Comparison of ENCODE assay signal across 21 cellular contexts in the genomic region with DNA sequence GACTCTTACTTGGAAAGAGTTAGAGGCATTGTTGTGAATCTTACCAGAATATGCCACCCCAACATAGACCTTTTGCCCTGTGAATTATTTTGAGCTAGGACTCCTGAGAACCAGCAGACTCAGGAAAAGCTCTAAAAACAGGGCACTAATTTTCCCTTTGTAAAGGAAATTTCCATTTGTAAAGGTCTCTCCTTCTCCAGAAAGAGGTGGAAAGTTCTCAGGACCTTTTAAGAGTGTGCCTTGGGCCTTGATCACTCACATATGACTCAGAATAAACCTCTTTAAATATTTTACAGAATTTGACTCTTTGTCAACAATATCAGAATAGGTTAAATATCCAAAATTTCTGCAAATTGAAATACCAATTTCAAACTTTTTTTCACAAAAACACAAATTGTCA.
DNase-seq lines count a peak whose midpoint lies in the region; ATAC-seq, FAIRE-seq and TF ChIP-seq lines count a peak whose summit lies in the region.
"Had no signal": no experiment of that assay in that cellular context is flagged by ENCODE, and none has a peak within 500 bp of the region (broad histone marks: within the 10 kb centered on the region; RNA-seq: fewer than 3 reads in every experiment).

No MANE protein-coding gene starts in this region.

- no peak overlapping the region for H3K9ac ChIP-seq in HUES6 (ENCODE audit: low read length)
- no peak overlapping the region for H3K9ac ChIP-seq in K562 (ENCODE audit: insufficient read depth in 1 of 2, low read depth in 2 of 2, low read length in 2 of 2)
- no peak overlapping the region for H3K9ac ChIP-seq in neural progenitor cell

- H3K36me3 Mint-ChIP-seq in neural progenitor cell = no peaks in the 10 kb centered on the region
- H3K36me3 Mint-ChIP-seq: IgD-negative memory B cell had no signal

- POLR2A ChIA-PET in K562 (lab: Yijun Ruan, JAX) = no interaction called here

- CTCF ChIA-PET in K562 (lab: Yijun Ruan, JAX; ENCODE audit: low intra/inter-chr PET ratio) = no interaction called here

- H3K4me2 ChIP-seq in K562 (ENCODE audit: insufficient read depth, low read length) = no peak overlapping the region
- H3K4me2 ChIP-seq in neural progenitor cell = peak overlapping the region; percentile 71
- H3K4me2 ChIP-seq: A549 had no signal

- H3K79me2 ChIP-seq in K562 (ENCODE audit: control insufficient read depth, insufficient read depth, low read length) (no peaks in the 10 kb centered on the region), neural progenitor cell (ENCODE audit: low read depth) (no peaks in the 10 kb centered on the region)

- no peaks in the 10 kb centered on the region for H4K20me1 ChIP-seq in K562 (replicated peaks; ENCODE audit: control insufficient read depth, insufficient read depth, low read length)
- no peaks in the 10 kb centered on the region for H4K20me1 ChIP-seq in neural progenitor cell (ENCODE audit: low read depth)

- no peak overlapping the region for H3K4me3 Mint-ChIP-seq in neural progenitor cell
- H3K4me3 Mint-ChIP-seq: CD4-positive, alpha-beta T cell; IgD-negative memory B cell had no signal

- ATAC-seq in K562 (no peak), GM18520 (IDR thresholded peaks at IDR 0.05; ENCODE audit: unreplicated experiment) (no peak)
- ATAC-seq: A549, HepG2 had no signal

- H3K9me1 ChIP-seq in K562 (ENCODE audit: control insufficient read depth, insufficient read depth, low read length) = no peaks in the 10 kb centered on the region

- TF ChIP-seq RAD21 in K562 (CRISPR knock-in tag; conservative IDR thresholded peaks at IDR 0.05 in 1 of 2, IDR thresholded peaks at IDR 0.05 in 1 of 2) = no peak

- in situ Hi-C loops in K562 (cut with MboI) = no loop called here
- in situ Hi-C loops in brain microvascular endothelial cell (cut with HindIII; ENCODE audit: low pct_ligation_motif_present, low sequenced_read_pairs) = no loop called here

- peaks cover 5% of the 10 kb centered on the region; the same call in 1 of the 2 replicates for H3K9me3 ChIP-seq in HUES6 (ENCODE audit: control insufficient read depth, insufficient read depth, low read depth, low read length)
- no peaks in the 10 kb centered on the region for H3K9me3 ChIP-seq in K562 (replicated peaks; ENCODE audit: control insufficient read depth, insufficient read depth, low read depth, low read length)
- peaks cover 3% of the 10 kb centered on the region for H3K9me3 ChIP-seq in neural progenitor cell (ENCODE audit: low read depth)
- H3K9me3 ChIP-seq: A549, Caco-2 had no signal

- no peak overlapping the region for H3K27ac Mint-ChIP-seq in neural progenitor cell
- H3K27ac Mint-ChIP-seq: CD4-positive, alpha-beta T cell; IgD-negative memory B cell had no signal

- DNase-seq in ELF-1 (ENCODE audit: low read depth, low spot score) = peak; percentile 16
- DNase-seq in K562 (ENCODE audit: extremely low read depth in 1 of 4, low spot score in 3 of 4) = no peak
- DNase-seq in neural progenitor cell (ENCODE audit: low spot score) = no peak
- no peak for DNase-seq in dermis blood vessel endothelial cell
- no peak for DNase-seq in brain microvascular endothelial cell
- DNase-seq: AML-193; Caco-2; CD4-positive, alpha-beta T cell; GDM1 had no signal

- H3K4me1 ChIP-seq in HUES6 (ENCODE audit: control insufficient read depth, insufficient read depth, low read length) (peaks cover 35% of the 10 kb centered on the region), K562 (replicated peaks in 1 of 2; ENCODE audit: control insufficient read depth in 2 of 2, insufficient read depth in 2 of 2, low read length in 2 of 2) (peaks cover 0 to 7% of the 10 kb centered on the region in 2 experiments; a peak in 3 of 5 replicates), neural progenitor cell (peaks cover 36% of the 10 kb centered on the region)
- H3K4me1 ChIP-seq: A549, Caco-2 had no signal

- peaks cover 14% of the 10 kb centered on the region for H3F3A ChIP-seq in neural progenitor cell (ENCODE audit: low read depth)

- TF ChIP-seq EP300 in K562 (IDR thresholded peaks at IDR 0.05; ENCODE audit: low read length) = no peak

- H3K4me1 Mint-ChIP-seq in neural progenitor cell = no peaks in the 10 kb centered on the region
- H3K4me1 Mint-ChIP-seq: IgD-negative memory B cell had no signal

- BruUV-seq in K562 (replicated peaks; lab: Mats Ljungman, UMichigan) = no TSS peak

- H3K27me3 Mint-ChIP-seq in neural progenitor cell (ENCODE audit: insufficient read depth, low read depth) = no peaks in the 10 kb centered on the region
- H3K27me3 Mint-ChIP-seq: CD4-positive, alpha-beta T cell; IgD-negative memory B cell had no signal

- H2AFZ ChIP-seq in K562 (ENCODE audit: low read depth, low read length) = 0 out of 2 replicates have a peak overlapping the region, but pooled peaks have one; percentile 20
- H2AFZ ChIP-seq in neural progenitor cell (replicated peaks) = no peak overlapping the region

- intact Hi-C loops in K562 (cut with micrococcal nuclease) = no loop called here

- no peaks in the 10 kb centered on the region for H3K27me3 ChIP-seq in HUES6 (ENCODE audit: control insufficient read depth, insufficient read depth, low read length)
- H3K27me3 ChIP-seq in K562 (ENCODE audit: control insufficient read depth in 2 of 2, insufficient read depth in 2 of 2, low read length in 2 of 2) = no peaks in the 10 kb centered on the region
- no peaks in the 10 kb centered on the region for H3K27me3 ChIP-seq in neural progenitor cell
- no peaks in the 10 kb centered on the region for H3K27me3 ChIP-seq in brain microvascular endothelial cell (replicated peaks)

- H3K36me3 ChIP-seq in HUES6 (ENCODE audit: control insufficient read depth, insufficient read depth, low read length) = no peaks in the 10 kb centered on the region
- H3K36me3 ChIP-seq in K562 (ENCODE audit: control insufficient read depth, insufficient read depth, low read length) = no peaks in the 10 kb centered on the region
- no peaks in the 10 kb centered on the region for H3K36me3 ChIP-seq in neural progenitor cell
- H3K36me3 ChIP-seq in brain microvascular endothelial cell (replicated peaks) = no peaks in the 10 kb centered on the region
- H3K36me3 ChIP-seq: HAP-1 had no signal

- no peak overlapping the region for H3K4me3 ChIP-seq in HUES6 (ENCODE audit: low read depth, low read length)
- H3K4me3 ChIP-seq in K562 = no peak overlapping the region
- no peak overlapping the region for H3K4me3 ChIP-seq in neural progenitor cell
- H3K4me3 ChIP-seq in brain microvascular endothelial cell (ENCODE audit: low read depth, low read length) = no peak overlapping the region
- H3K4me3 ChIP-seq: A549, HAP-1 had no signal

- peaks cover 2% of the 10 kb centered on the region for H3K9me3 Mint-ChIP-seq in neural progenitor cell

- no peak for TF ChIP-seq CTCF in K562 (IDR thresholded peaks at IDR 0.05 in 2 of 3, conservative IDR thresholded peaks at IDR 0.05 in 1 of 3; ENCODE audit: insufficient read depth in 2 of 3, low read depth in 1 of 3, low read length in 3 of 3)
- TF ChIP-seq CTCF in neural progenitor cell (IDR thresholded peaks at IDR 0.05) = no peak
- no peak for TF ChIP-seq CTCF in brain microvascular endothelial cell (IDR thresholded peaks at IDR 0.05; ENCODE audit: low read depth, low read length, missing control alignments)

- H3K27ac ChIP-seq in HUES6 (ENCODE audit: low read depth, low read length) = peak overlapping the region; percentile 74
- no peak overlapping the region for H3K27ac ChIP-seq in K562 (ENCODE audit: extremely low read depth, low read depth, low read length)
- H3K27ac ChIP-seq in neural progenitor cell = peak overlapping the region; percentile 33
- no peak overlapping the region for H3K27ac ChIP-seq in brain microvascular endothelial cell
- H3K27ac ChIP-seq: 22Rv1, A549, C4-2B had no signal

- TF ChIP-seq POLR2A in K562 (conservative IDR thresholded peaks at IDR 0.05) = no peak

- no peak for FAIRE-seq in K562 (lab: Jason Lieb, UNC)
- FAIRE-seq: A549, D721Med, GM12892, GM18507, H1, HepG2 had no signal

TF ChIP-seq in K562, 482 proteins besides CTCF, POLR2A, EP300 and RAD21 (continues in another document):
- TF ChIP-seq FOSL1 (tag; conservative IDR thresholded peaks at IDR 0.05) = no peak
- no peak for TF ChIP-seq FOS (IDR thresholded peaks at IDR 0.05; ENCODE audit: extremely low read depth, insufficient read length)
- TF ChIP-seq, protein P1, sequence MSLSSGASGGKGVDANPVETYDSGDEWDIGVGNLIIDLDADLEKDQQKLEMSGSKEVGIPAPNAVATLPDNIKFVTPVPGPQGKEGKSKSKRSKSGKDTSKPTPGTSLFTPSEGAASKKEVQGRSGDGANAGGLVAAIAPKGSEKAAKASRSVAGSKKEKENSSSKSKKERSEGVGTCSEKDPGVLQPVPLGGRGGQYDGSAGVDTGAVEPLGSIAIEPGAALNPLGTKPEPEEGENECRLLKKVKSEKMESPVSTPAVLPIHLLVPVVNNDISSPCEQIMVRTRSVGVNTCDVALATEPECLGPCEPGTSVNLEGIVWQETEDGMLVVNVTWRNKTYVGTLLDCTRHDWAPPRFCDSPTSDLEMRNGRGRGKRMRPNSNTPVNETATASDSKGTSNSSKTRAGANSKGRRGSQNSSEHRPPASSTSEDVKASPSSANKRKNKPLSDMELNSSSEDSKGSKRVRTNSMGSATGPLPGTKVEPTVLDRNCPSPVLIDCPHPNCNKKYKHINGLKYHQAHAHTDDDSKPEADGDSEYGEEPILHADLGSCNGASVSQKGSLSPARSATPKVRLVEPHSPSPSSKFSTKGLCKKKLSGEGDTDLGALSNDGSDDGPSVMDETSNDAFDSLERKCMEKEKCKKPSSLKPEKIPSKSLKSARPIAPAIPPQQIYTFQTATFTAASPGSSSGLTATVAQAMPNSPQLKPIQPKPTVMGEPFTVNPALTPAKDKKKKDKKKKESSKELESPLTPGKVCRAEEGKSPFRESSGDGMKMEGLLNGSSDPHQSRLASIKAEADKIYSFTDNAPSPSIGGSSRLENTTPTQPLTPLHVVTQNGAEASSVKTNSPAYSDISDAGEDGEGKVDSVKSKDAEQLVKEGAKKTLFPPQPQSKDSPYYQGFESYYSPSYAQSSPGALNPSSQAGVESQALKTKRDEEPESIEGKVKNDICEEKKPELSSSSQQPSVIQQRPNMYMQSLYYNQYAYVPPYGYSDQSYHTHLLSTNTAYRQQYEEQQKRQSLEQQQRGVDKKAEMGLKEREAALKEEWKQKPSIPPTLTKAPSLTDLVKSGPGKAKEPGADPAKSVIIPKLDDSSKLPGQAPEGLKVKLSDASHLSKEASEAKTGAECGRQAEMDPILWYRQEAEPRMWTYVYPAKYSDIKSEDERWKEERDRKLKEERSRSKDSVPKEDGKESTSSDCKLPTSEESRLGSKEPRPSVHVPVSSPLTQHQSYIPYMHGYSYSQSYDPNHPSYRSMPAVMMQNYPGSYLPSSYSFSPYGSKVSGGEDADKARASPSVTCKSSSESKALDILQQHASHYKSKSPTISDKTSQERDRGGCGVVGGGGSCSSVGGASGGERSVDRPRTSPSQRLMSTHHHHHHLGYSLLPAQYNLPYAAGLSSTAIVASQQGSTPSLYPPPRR (CRISPR knock-in tag; IDR thresholded peaks at IDR 0.05; ENCODE audit: borderline replicate concordance) = no peak
- TF ChIP-seq TAF15 (IDR thresholded peaks at IDR 0.05; ENCODE audit: low read depth, low read length) = no peak
- no peak for TF ChIP-seq PHF21A (IDR thresholded peaks at IDR 0.05; ENCODE audit: borderline replicate concordance, low read depth)
- TF ChIP-seq OTX1 (CRISPR knock-in tag; IDR thresholded peaks at IDR 0.05) = no peak
- TF ChIP-seq MCM3 (IDR thresholded peaks at IDR 0.05) = no peak

Comparison
In these comparisons a context has a peak if more than half of its experiments do, and no peak if none do; other contexts are left out.
1. H3K27ac ChIP-seq: peak in HUES6 (single experiment) and neural progenitor cell (single experiment); none in K562 (single experiment) and brain microvascular endothelial cell (single experiment).